Comparison of ENCODE assay signal across 12 cellular contexts in genomic region chr3:126348308-126348920, GRCh38. TPM values are rescaled to one million over a fixed set of nuclear protein-coding genes. Genes with fewer than 3 reads are reported as not detected.
DNase-seq lines count a peak whose midpoint lies in the region; ATAC-seq and TF ChIP-seq lines count a peak whose summit lies in the region.
"Had no signal": no experiment of that assay in that cellular context is flagged by ENCODE, and none has a peak within 500 bp of the region (broad histone marks: within the 10 kb centered on the region; RNA-seq: fewer than 3 reads in every experiment).

No MANE protein-coding gene starts in this region.

- H3K9me3 Mint-ChIP-seq in activated CD8-positive, alpha-beta memory T cell treated with anti-CD3 and anti-CD28 coated beads, Interleukin-2, amount 10 ng/mL, durations not matched to agents 7 days and 5 days (ENCODE audit: low read depth), result no peaks in the 10 kb centered on the region
- peaks cover 3% of the 10 kb centered on the region for H3K9me3 Mint-ChIP-seq in glutamatergic neuron (ENCODE audit: unreplicated experiment)
- H3K9me3 Mint-ChIP-seq: naive B cell had no signal

- no peak overlapping the region for H2AFZ ChIP-seq in SK-N-SH (ENCODE audit: low read depth)

- H4K20me1 ChIP-seq in SK-N-SH (ENCODE audit: insufficient read depth), result no peaks in the 10 kb centered on the region

- no peak overlapping the region for H3K4me3 Mint-ChIP-seq in activated CD8-positive, alpha-beta memory T cell treated with anti-CD3 and anti-CD28 coated beads, Interleukin-2, amount 10 ng/mL, durations not matched to agents 7 days and 5 days
- no peak overlapping the region for H3K4me3 Mint-ChIP-seq in glutamatergic neuron (ENCODE audit: unreplicated experiment)
- H3K4me3 Mint-ChIP-seq: naive B cell had no signal

- POLR2A ChIA-PET in SK-N-SH (lab: Yijun Ruan, JAX), result no interaction called here

- H3K79me2 ChIP-seq in SK-N-SH (ENCODE audit: insufficient read depth), result no peaks in the 10 kb centered on the region

- no peak for TF ChIP-seq EP300 in SK-N-SH (IDR thresholded peaks at IDR 0.05; ENCODE audit: borderline replicate concordance in 1 of 2, low read depth in 1 of 2, low read length in 1 of 2)

- TF ChIP-seq CTCF in SK-N-SH (IDR thresholded peaks at IDR 0.05) (no peak), glutamatergic neuron (IDR thresholded peaks at IDR 0.05; ENCODE audit: partially characterized antibody, unreplicated experiment) (peak; percentile 47), tibial artery (IDR thresholded peaks at IDR 0.05) (peak in 1 of 2 experiments; percentile 14)

- no peaks in the 10 kb centered on the region for H3K4me1 Mint-ChIP-seq in activated CD8-positive, alpha-beta memory T cell treated with anti-CD3 and anti-CD28 coated beads, Interleukin-2, amount 10 ng/mL, durations not matched to agents 7 days and 5 days
- peaks cover 6% of the 10 kb centered on the region for H3K4me1 Mint-ChIP-seq in glutamatergic neuron (ENCODE audit: low read depth, unreplicated experiment)
- H3K4me1 Mint-ChIP-seq: naive B cell had no signal

- no peak overlapping the region for H3K9ac ChIP-seq in SK-N-SH

- 69% methylated on average over 11 of the region's 12 CpGs for WGBS in SK-N-SH (ENCODE audit: low lambda C conversion rate)

- no peak for TF ChIP-seq RAD21 in SK-N-SH (IDR thresholded peaks at IDR 0.05; ENCODE audit: low read length)

- H3K4me3 ChIP-seq in SK-N-SH (ENCODE audit: low read depth in 2 of 2, low read length in 1 of 2), result no peak overlapping the region
- H3K4me3 ChIP-seq in tibial artery, result no peak overlapping the region

- H3K36me3 ChIP-seq in SK-N-SH (replicated peaks in 1 of 2; ENCODE audit: control insufficient read depth in 1 of 2, insufficient read depth in 2 of 2, low read length in 1 of 2) (no peaks in the 10 kb centered on the region), tibial artery (peaks cover 99% of the 10 kb centered on the region in 3 donors)

- intact Hi-C loops in tibial artery (cut with DNase I; ENCODE audit: low total_unique reads), result no loop called here

- H3K4me2 ChIP-seq in SK-N-SH, result no peak overlapping the region

- H3K9me3 ChIP-seq in SK-N-SH (no peaks in the 10 kb centered on the region), tibial artery (no peaks in the 10 kb centered on the region)

- H3K27ac Mint-ChIP-seq in activated CD8-positive, alpha-beta memory T cell treated with anti-CD3 and anti-CD28 coated beads, Interleukin-2, amount 10 ng/mL, durations not matched to agents 7 days and 5 days, result no peak overlapping the region
- H3K27ac Mint-ChIP-seq in glutamatergic neuron (ENCODE audit: unreplicated experiment), result no peak overlapping the region
- H3K27ac Mint-ChIP-seq: naive B cell had no signal

- no peaks in the 10 kb centered on the region for H3F3A ChIP-seq in SK-N-SH (replicated peaks; ENCODE audit: insufficient read depth)

- H3K4me1 ChIP-seq in SK-N-SH (ENCODE audit: control insufficient read depth in 1 of 2, insufficient read depth in 2 of 2, low read depth in 1 of 2, low read length in 1 of 2) (no peaks in the 10 kb centered on the region; a peak in 1 of 4 replicates), tibial artery (peaks cover 0 to 91% (median 47%) of the 10 kb centered on the region in 4 donors)

- H3K36me3 Mint-ChIP-seq in activated CD8-positive, alpha-beta memory T cell treated with anti-CD3 and anti-CD28 coated beads, Interleukin-2, amount 10 ng/mL, durations not matched to agents 7 days and 5 days, result no peaks in the 10 kb centered on the region
- H3K36me3 Mint-ChIP-seq in glutamatergic neuron (ENCODE audit: unreplicated experiment), result no peaks in the 10 kb centered on the region
- H3K36me3 Mint-ChIP-seq: naive B cell had no signal

- ATAC-seq in activated CD8-positive, alpha-beta memory T cell treated with anti-CD3 and anti-CD28 coated beads, Interleukin-2, amount 10 ng/mL, durations not matched to agents 7 days and 5 days, result no peak

- peak; percentile 39 for DNase-seq in activated CD8-positive, alpha-beta memory T cell treated with anti-CD3 and anti-CD28 coated beads, Interleukin-2, amount 50 U/mL, for 48 hours
- DNase-seq in activated CD8-positive, alpha-beta memory T cell treated with anti-CD3 and anti-CD28 coated beads, Interleukin-2, amount 10 ng/mL, durations not matched to agents 7 days and 5 days, result no peak
- DNase-seq in SK-N-SH (peak; percentile 49), glutamatergic neuron (peak; percentile 37), tibial artery (peak; percentile 15 to 54), NCI-H524 (lab: John Stamatoyannopoulos, UW) (no peak), COR-L47 (lab: John Stamatoyannopoulos, UW) (no peak), putamen (ENCODE audit: low spot score) (no peak)
- DNase-seq: AML-193, naive B cell, NCI-H187, trophoblast cell had no signal

- no peaks in the 10 kb centered on the region for H3K27me3 Mint-ChIP-seq in activated CD8-positive, alpha-beta memory T cell treated with anti-CD3 and anti-CD28 coated beads, Interleukin-2, amount 10 ng/mL, durations not matched to agents 7 days and 5 days
- H3K27me3 Mint-ChIP-seq in glutamatergic neuron (ENCODE audit: unreplicated experiment), result peaks cover 3% of the 10 kb centered on the region

- CTCF ChIA-PET in activated CD8-positive, alpha-beta memory T cell treated with anti-CD3 and anti-CD28 coated beads, Interleukin-2, amount 10 ng/mL, durations not matched to agents 7 days and 5 days (lab: Charles Lee), result no interaction called here
- CTCF ChIA-PET in SK-N-SH (lab: Yijun Ruan, JAX), result interaction anchor here (1.1 to 2.0 kb wide), 7 partner anchors 9 to 214 kb away, joined by 3 to 13 read pairs (median 4); partner anchors contain the start of genes ALDH1L1 and KLF15

- H3K27me3 ChIP-seq in SK-N-SH (ENCODE audit: insufficient read depth) (no peaks in the 10 kb centered on the region), tibial artery (no peaks in the 10 kb centered on the region)

- H3K9me2 ChIP-seq in SK-N-SH, result no peaks in the 10 kb centered on the region

- H3K27ac ChIP-seq in SK-N-SH (ENCODE audit: low read depth in 2 of 2, low read length in 1 of 2) (no peak overlapping the region), tibial artery (no peak overlapping the region)

TF ChIP-seq in SK-N-SH, 30 proteins besides CTCF, POLR2A, EP300 and RAD21:
- TF ChIP-seq, protein P1, sequence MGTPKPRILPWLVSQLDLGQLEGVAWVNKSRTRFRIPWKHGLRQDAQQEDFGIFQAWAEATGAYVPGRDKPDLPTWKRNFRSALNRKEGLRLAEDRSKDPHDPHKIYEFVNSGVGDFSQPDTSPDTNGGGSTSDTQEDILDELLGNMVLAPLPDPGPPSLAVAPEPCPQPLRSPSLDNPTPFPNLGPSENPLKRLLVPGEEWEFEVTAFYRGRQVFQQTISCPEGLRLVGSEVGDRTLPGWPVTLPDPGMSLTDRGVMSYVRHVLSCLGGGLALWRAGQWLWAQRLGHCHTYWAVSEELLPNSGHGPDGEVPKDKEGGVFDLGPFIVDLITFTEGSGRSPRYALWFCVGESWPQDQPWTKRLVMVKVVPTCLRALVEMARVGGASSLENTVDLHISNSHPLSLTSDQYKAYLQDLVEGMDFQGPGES (IDR thresholded peaks at IDR 0.05; ENCODE audit: low read depth, low read length), result no peak
- TF ChIP-seq POLR2AphosphoS5 (IDR thresholded peaks at IDR 0.05; ENCODE audit: low read depth, low read length) (no peak), GATA2 (CRISPR knock-in tag; IDR thresholded peaks at IDR 0.05) (no peak), TAF1 (IDR thresholded peaks at IDR 0.05; ENCODE audit: borderline replicate concordance, low read depth, low read length) (no peak)
- TF ChIP-seq, protein P2, sequence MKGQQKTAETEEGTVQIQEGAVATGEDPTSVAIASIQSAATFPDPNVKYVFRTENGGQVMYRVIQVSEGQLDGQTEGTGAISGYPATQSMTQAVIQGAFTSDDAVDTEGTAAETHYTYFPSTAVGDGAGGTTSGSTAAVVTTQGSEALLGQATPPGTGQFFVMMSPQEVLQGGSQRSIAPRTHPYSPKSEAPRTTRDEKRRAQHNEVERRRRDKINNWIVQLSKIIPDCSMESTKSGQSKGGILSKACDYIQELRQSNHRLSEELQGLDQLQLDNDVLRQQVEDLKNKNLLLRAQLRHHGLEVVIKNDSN (IDR thresholded peaks at IDR 0.05; ENCODE audit: borderline replicate concordance, low read depth), result no peak

RNA-seq across cellular contexts. Expression of gene KLF15, which starts 8.8 kb away (rescaled TPM):
- total RNA-seq in activated CD8-positive, alpha-beta memory T cell treated with anti-CD3 and anti-CD28 coated beads, Interleukin-2, amount 10 ng/mL, durations not matched to agents 7 days and 5 days, result not detected
- polyA plus RNA-seq in SK-N-SH (2012; rRNA removed), result 0.28 and 0.39 TPM in 2 replicates
- 0.19 and 0.33 TPM in 2 replicates for polyA plus RNA-seq in SK-N-SH (2012; cell fraction: cytosol; rRNA removed)
- 0.32 and 0.50 TPM in 2 replicates for polyA plus RNA-seq in SK-N-SH (2012; cell fraction: nucleus; rRNA removed)
- 0.74 TPM for total RNA-seq in glutamatergic neuron (ENCODE audit: unreplicated experiment)

RNA-seq across cellular contexts. Expression of gene CFAP100, which starts 46.3 kb away (rescaled TPM):
- total RNA-seq in activated CD8-positive, alpha-beta memory T cell treated with anti-CD3 and anti-CD28 coated beads, Interleukin-2, amount 10 ng/mL, durations not matched to agents 7 days and 5 days, result not detected
- polyA plus RNA-seq in SK-N-SH (2012; rRNA removed), result not detected in 2 replicates
- not detected in 2 replicates for polyA plus RNA-seq in SK-N-SH (2012; cell fraction: cytosol; rRNA removed)
- not detected in 2 replicates for polyA plus RNA-seq in SK-N-SH (2012; cell fraction: nucleus; rRNA removed)
- total RNA-seq in glutamatergic neuron (ENCODE audit: unreplicated experiment), result not detected

Comparison
In these comparisons a context has a peak if more than half of its experiments do, and no peak if none do; other contexts are left out.
1. DNase-seq: peak in activated CD8-positive, alpha-beta memory T cell treated with anti-CD3 and anti-CD28 coated beads, Interleukin-2, amount 50 U/mL, for 48 hours (single experiment), SK-N-SH (single experiment), glutamatergic neuron (single experiment) and tibial artery (2 of 2); none in activated CD8-positive, alpha-beta memory T cell treated with anti-CD3 and anti-CD28 coated beads, Interleukin-2, amount 10 ng/mL, durations not matched to agents 7 days and 5 days (single experiment), NCI-H524 (0 of 2), COR-L47 (single experiment) and putamen (single experiment).